Comparison of ENCODE assay signal across 15 cellular contexts in the genomic region with DNA sequence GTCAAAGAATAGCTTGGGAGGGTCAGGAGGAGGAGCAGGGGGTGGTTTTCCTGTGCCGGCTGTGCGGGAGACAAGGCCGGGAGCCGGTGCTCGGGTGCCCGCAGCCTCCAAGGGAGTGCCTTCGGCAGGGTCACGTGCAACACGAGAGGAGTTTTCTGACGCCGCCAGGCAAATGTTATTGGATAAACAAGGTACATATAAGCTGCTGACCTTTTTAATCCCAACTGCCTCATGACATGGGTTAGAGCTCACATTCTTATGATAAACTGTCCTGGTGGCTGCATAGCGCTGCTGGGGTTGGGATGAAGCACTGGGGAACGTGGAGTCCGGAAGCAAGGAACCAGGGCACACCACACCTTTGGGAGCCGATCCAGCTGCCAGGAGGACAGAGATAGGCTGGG.
A peak's percentile ranks its signal among the peaks of the same experiment; 100 is the strongest.
DNase-seq lines count a peak whose midpoint lies in the region; ATAC-seq and TF ChIP-seq lines count a peak whose summit lies in the region.
"Had no signal": no experiment of that assay in that cellular context is flagged by ENCODE, and none has a peak within 500 bp of the region (broad histone marks: within the 10 kb centered on the region; RNA-seq: fewer than 3 reads in every experiment).

No MANE protein-coding gene starts in this region.

- TF ChIP-seq CTCF in esophagus muscularis mucosa (IDR thresholded peaks at IDR 0.05) = no peak

- ATAC-seq in GM19467 (IDR thresholded peaks at IDR 0.05; ENCODE audit: unreplicated experiment) = no peak
- ATAC-seq: HCT116, SK-N-SH treated with all-trans-retinoic acid at 6 μM for 48 hours had no signal

- DNase-seq in adipocyte (ENCODE audit: low read depth) (no peak), esophagus muscularis mucosa (ENCODE audit: extremely low spot score) (no peak), midbrain (lab: John Stamatoyannopoulos, UW) (no peak), NCI-H2227 (lab: John Stamatoyannopoulos, UW; ENCODE audit: unreplicated experiment) (no peak)
- DNase-seq in activated CD4-positive, alpha-beta T cell treated with anti-CD3 and anti-CD28 coated beads for 4 hours = no peak
- DNase-seq: activated gamma-delta T cell, KBM-7, naive B cell, NCI-H1105 treated with DMSO at 0.1 percent for 48 hours, NCI-H446 had no signal

- no peaks in the 10 kb centered on the region for H3K27me3 ChIP-seq in adipocyte (replicated peaks; ENCODE audit: control insufficient read depth, insufficient read depth, low read length)
- H3K27me3 ChIP-seq in esophagus muscularis mucosa = no peaks in the 10 kb centered on the region
- H3K27me3 ChIP-seq in muscle layer of colon (ENCODE audit: control insufficient read depth in 1 of 2, insufficient read depth in 2 of 2, low read length in 2 of 2) = no peaks in the 10 kb centered on the region
- H3K27me3 ChIP-seq in subcutaneous abdominal adipose tissue (ENCODE audit: control insufficient read depth in 5 of 5, insufficient read depth in 4 of 5, low read length in 5 of 5) = no peaks in the 10 kb centered on the region

- peak overlapping the region; percentile 71 for H3K4me3 ChIP-seq in adipocyte (ENCODE audit: low read length)
- H3K4me3 ChIP-seq in esophagus muscularis mucosa = peak overlapping the region; percentile 19 to 54 (median 33)
- H3K4me3 ChIP-seq in muscle layer of colon (ENCODE audit: low read depth in 1 of 2, low read length in 2 of 2) = peak overlapping the region in 1 of 2 donors; percentile 11
- H3K4me3 ChIP-seq in subcutaneous abdominal adipose tissue (ENCODE audit: low read depth in 1 of 5, low read length in 5 of 5) = peak overlapping the region; percentile 66 to 99 (median 75)

- TF ChIP-seq POLR2A in esophagus muscularis mucosa (IDR thresholded peaks at IDR 0.05; ENCODE audit: low read depth) = no peak

- H3K36me3 ChIP-seq in adipocyte (ENCODE audit: control insufficient read depth, insufficient read depth, low read length, severe bottlenecking) (peaks cover 9% of the 10 kb centered on the region), esophagus muscularis mucosa (peaks cover 2 to 61% (median 37%) of the 10 kb centered on the region in 4 donors), muscle layer of colon (ENCODE audit: insufficient read depth, low read length) (peaks cover 48% of the 10 kb centered on the region), subcutaneous abdominal adipose tissue (ENCODE audit: control insufficient read depth in 5 of 5, insufficient read depth in 5 of 5, low read length in 5 of 5) (peaks cover 0 to 7% (median 3%) of the 10 kb centered on the region in 5 donors)

- H3K9ac ChIP-seq in adipocyte (ENCODE audit: low read length) (peak overlapping the region; percentile 74), muscle layer of colon (ENCODE audit: low read length) (peak overlapping the region; percentile 41), subcutaneous abdominal adipose tissue (ENCODE audit: low read length in 5 of 5) (peak overlapping the region; percentile 89 to 100 (median 94))

- H3K9me3 ChIP-seq in adipocyte (ENCODE audit: control insufficient read depth, low read length) = no peaks in the 10 kb centered on the region
- H3K9me3 ChIP-seq in esophagus muscularis mucosa = no peaks in the 10 kb centered on the region
- no peaks in the 10 kb centered on the region for H3K9me3 ChIP-seq in muscle layer of colon (ENCODE audit: low read length)
- H3K9me3 ChIP-seq in subcutaneous abdominal adipose tissue (ENCODE audit: control insufficient read depth in 5 of 5, low read length in 5 of 5) = no peaks in the 10 kb centered on the region

- no peak for TF ChIP-seq EP300 in esophagus muscularis mucosa (IDR thresholded peaks at IDR 0.05)

- H3K4me1 ChIP-seq in adipocyte (ENCODE audit: control insufficient read depth, insufficient read depth, low read length) (peaks cover 52% of the 10 kb centered on the region), esophagus muscularis mucosa (peaks cover 65 to 100% (median 100%) of the 10 kb centered on the region in 4 donors), muscle layer of colon (ENCODE audit: insufficient read depth, low read length) (peaks cover 63% of the 10 kb centered on the region), subcutaneous abdominal adipose tissue (ENCODE audit: control insufficient read depth in 5 of 5, insufficient read depth in 5 of 5, low read length in 5 of 5) (peaks cover 9 to 74% (median 59%) of the 10 kb centered on the region in 5 donors)

- 42% methylated on average over 11 of the region's 15 CpGs for WGBS in esophagus muscularis mucosa

- intact Hi-C loops in esophagus muscularis mucosa (cut with DNase I) = no loop called here

- H3K27ac ChIP-seq in esophagus muscularis mucosa (replicated peaks in 1 of 4) (peak overlapping the region; percentile 85 to 97 (median 94)), muscle layer of colon (ENCODE audit: low read depth, low read length) (peak overlapping the region; percentile 71), subcutaneous abdominal adipose tissue (ENCODE audit: low read depth, low read length) (peak overlapping the region; percentile 99)

Comparison
In these comparisons a context has a peak if more than half of its experiments do, and no peak if none do; other contexts are left out.
1. H3K9ac ChIP-seq: peak in every context shown above with its lines; median percentile 94 in subcutaneous abdominal adipose tissue; 74 in adipocyte; 41 in muscle layer of colon.